Comparison of ENCODE assay signal across 1 cellular context in genomic region chr11:108224908-108225786, GRCh38.
TF ChIP-seq lines count a peak whose summit lies in the region.

No MANE protein-coding gene starts in this region.

TF ChIP-seq in GM12878, 131 proteins besides CTCF, POLR2A, EP300 and RAD21 (continues in another document):
- TF ChIP-seq ZBTB4 (CRISPR knock-in tag; IDR thresholded peaks at IDR 0.05) (no peak), HDAC2 (IDR thresholded peaks at IDR 0.05) (no peak), TCF3 (IDR thresholded peaks at IDR 0.05; ENCODE audit: borderline replicate concordance, insufficient read depth, low read depth, low read length) (0 out of 2 replicates have a peak, but pooled peaks have one; percentile 13), DPF2 (IDR thresholded peaks at IDR 0.05) (peak; percentile 51; the same call in 1 of the 2 replicates), TCF12 (IDR thresholded peaks at IDR 0.05; ENCODE audit: low read depth, low read length) (0 out of 2 replicates have a peak, but pooled peaks have one; percentile 46), HSF1 (IDR thresholded peaks at IDR 0.05; ENCODE audit: low read depth, low read length) (no peak), SMARCA5 (IDR thresholded peaks at IDR 0.05) (peak; percentile 50; the same call in 1 of the 2 replicates), ZNF384 (IDR thresholded peaks at IDR 0.05; ENCODE audit: borderline replicate concordance, low read depth, low read length) (peak; percentile 45; the same call in 1 of the 2 replicates), SMAD1 (IDR thresholded peaks at IDR 0.05; ENCODE audit: low read depth, partially characterized antibody) (peak; percentile 18), PAX5 (IDR thresholded peaks at IDR 0.05; ENCODE audit: borderline replicate concordance, low read depth, low read length) (peak; percentile 78), RAD51 (IDR thresholded peaks at IDR 0.05) (no peak), GABPA (IDR thresholded peaks at IDR 0.05; ENCODE audit: low read depth) (peak; percentile 73), YY1 (IDR thresholded peaks at IDR 0.05; ENCODE audit: low read depth, low read length) (0 out of 2 replicates have a peak, but pooled peaks have one; percentile 5), BACH1 (IDR thresholded peaks at IDR 0.05; ENCODE audit: borderline replicate concordance) (peak; percentile 41; the same call in 1 of the 2 replicates), NBN (IDR thresholded peaks at IDR 0.05) (peak; percentile 77; the same call in 1 of the 2 replicates), BCL11A (IDR thresholded peaks at IDR 0.05; ENCODE audit: low read depth, low read length) (0 out of 2 replicates have a peak, but pooled peaks have one; percentile 22), NFIC (IDR thresholded peaks at IDR 0.05; ENCODE audit: low read depth, low read length) (peak; percentile 80), RELA (IDR thresholded peaks at IDR 0.05; ENCODE audit: borderline replicate concordance, partially characterized antibody) (peak; percentile 26), MTA3 (IDR thresholded peaks at IDR 0.05; ENCODE audit: borderline replicate concordance, low read length) (peak; percentile 23; the same call in 1 of the 2 replicates), ATF2 (IDR thresholded peaks at IDR 0.05; ENCODE audit: low read length) (no peak; the same call in 1 of the 2 replicates), CHD2 (IDR thresholded peaks at IDR 0.05; ENCODE audit: borderline replicate concordance, low read depth, low read length) (0 out of 2 replicates have a peak, but pooled peaks have one; percentile 29), TARDBP (IDR thresholded peaks at IDR 0.05; ENCODE audit: borderline replicate concordance) (no peak), HDGF (IDR thresholded peaks at IDR 0.05) (peak; percentile 85), NKRF (conservative IDR thresholded peaks at IDR 0.05) (0 out of 2 replicates have a peak, but pooled peaks have one; percentile 50), LARP7 (IDR thresholded peaks at IDR 0.05) (peak; percentile 31; the same call in 1 of the 2 replicates), IKZF1 (conservative IDR thresholded peaks at IDR 0.05) (0 out of 2 replicates have a peak, but pooled peaks have one; percentile 34), ATF7 (IDR thresholded peaks at IDR 0.05; ENCODE audit: low read depth) (peak; percentile 88), MTA2 (IDR thresholded peaks at IDR 0.05; ENCODE audit: low read depth) (peak; percentile 19), ZBED1 (IDR thresholded peaks at IDR 0.05; ENCODE audit: borderline replicate concordance) (0 out of 2 replicates have a peak, but pooled peaks have one; percentile 25), CREM (IDR thresholded peaks at IDR 0.05; ENCODE audit: low read depth) (peak; percentile 62; the same call in 1 of the 2 replicates), IKZF2 (IDR thresholded peaks at IDR 0.05) (peak; percentile 35 to 36; a peak in 1 of 4 replicates), POLR2AphosphoS2 (IDR thresholded peaks at IDR 0.05; ENCODE audit: low read depth, low read length) (0 out of 2 replicates have a peak, but pooled peaks have one; percentile 4), CBX5 (IDR thresholded peaks at IDR 0.05; ENCODE audit: low read depth) (peak; percentile 58; the same call in 1 of the 2 replicates), FOXM1 (IDR thresholded peaks at IDR 0.05; ENCODE audit: low read depth, low read length) (peak; percentile 69; the same call in 1 of the 2 replicates), PRDM15 (CRISPR knock-in tag; IDR thresholded peaks at IDR 0.05) (no peak), CEBPB (IDR thresholded peaks at IDR 0.05; ENCODE audit: borderline replicate concordance in 1 of 2, low read depth in 2 of 2, low read length in 2 of 2) (peak in 1 of 2 experiments; percentile 76; a peak in 1 of 4 replicates), ETV6 (conservative IDR thresholded peaks at IDR 0.05 in 1 of 2, IDR thresholded peaks at IDR 0.05 in 1 of 2; ENCODE audit: borderline replicate concordance in 1 of 2, low read depth in 1 of 2) (peak in 1 of 2 experiments; percentile 71; a peak in 2 of 4 replicates), PKNOX1 (IDR thresholded peaks at IDR 0.05) (no peak), NFXL1 (IDR thresholded peaks at IDR 0.05; ENCODE audit: borderline replicate concordance) (no peak)
- TF ChIP-seq, protein P1, sequence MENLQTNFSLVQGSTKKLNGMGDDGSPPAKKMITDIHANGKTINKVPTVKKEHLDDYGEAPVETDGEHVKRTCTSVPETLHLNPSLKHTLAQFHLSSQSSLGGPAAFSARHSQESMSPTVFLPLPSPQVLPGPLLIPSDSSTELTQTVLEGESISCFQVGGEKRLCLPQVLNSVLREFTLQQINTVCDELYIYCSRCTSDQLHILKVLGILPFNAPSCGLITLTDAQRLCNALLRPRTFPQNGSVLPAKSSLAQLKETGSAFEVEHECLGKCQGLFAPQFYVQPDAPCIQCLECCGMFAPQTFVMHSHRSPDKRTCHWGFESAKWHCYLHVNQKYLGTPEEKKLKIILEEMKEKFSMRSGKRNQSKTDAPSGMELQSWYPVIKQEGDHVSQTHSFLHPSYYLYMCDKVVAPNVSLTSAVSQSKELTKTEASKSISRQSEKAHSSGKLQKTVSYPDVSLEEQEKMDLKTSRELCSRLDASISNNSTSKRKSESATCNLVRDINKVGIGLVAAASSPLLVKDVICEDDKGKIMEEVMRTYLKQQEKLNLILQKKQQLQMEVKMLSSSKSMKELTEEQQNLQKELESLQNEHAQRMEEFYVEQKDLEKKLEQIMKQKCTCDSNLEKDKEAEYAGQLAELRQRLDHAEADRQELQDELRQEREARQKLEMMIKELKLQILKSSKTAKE (IDR thresholded peaks at IDR 0.05; ENCODE audit: low read depth, poor library complexity, severe bottlenecking): peak; percentile 33
- TF ChIP-seq, protein P2, sequence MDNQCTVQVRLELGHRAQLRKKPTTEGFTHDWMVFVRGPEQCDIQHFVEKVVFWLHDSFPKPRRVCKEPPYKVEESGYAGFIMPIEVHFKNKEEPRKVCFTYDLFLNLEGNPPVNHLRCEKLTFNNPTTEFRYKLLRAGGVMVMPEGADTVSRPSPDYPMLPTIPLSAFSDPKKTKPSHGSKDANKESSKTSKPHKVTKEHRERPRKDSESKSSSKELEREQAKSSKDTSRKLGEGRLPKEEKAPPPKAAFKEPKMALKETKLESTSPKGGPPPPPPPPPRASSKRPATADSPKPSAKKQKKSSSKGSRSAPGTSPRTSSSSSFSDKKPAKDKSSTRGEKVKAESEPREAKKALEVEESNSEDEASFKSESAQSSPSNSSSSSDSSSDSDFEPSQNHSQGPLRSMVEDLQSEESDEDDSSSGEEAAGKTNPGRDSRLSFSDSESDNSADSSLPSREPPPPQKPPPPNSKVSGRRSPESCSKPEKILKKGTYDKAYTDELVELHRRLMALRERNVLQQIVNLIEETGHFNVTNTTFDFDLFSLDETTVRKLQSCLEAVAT (IDR thresholded peaks at IDR 0.05): 0 out of 2 replicates have a peak, but pooled peaks have one; percentile 26
- TF ChIP-seq, protein P3, sequence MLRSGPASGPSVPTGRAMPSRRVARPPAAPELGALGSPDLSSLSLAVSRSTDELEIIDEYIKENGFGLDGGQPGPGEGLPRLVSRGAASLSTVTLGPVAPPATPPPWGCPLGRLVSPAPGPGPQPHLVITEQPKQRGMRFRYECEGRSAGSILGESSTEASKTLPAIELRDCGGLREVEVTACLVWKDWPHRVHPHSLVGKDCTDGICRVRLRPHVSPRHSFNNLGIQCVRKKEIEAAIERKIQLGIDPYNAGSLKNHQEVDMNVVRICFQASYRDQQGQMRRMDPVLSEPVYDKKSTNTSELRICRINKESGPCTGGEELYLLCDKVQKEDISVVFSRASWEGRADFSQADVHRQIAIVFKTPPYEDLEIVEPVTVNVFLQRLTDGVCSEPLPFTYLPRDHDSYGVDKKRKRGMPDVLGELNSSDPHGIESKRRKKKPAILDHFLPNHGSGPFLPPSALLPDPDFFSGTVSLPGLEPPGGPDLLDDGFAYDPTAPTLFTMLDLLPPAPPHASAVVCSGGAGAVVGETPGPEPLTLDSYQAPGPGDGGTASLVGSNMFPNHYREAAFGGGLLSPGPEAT (IDR thresholded peaks at IDR 0.05; ENCODE audit: low read depth): peak; percentile 31; the same call in 1 of the 2 replicates
